Comparison of ENCODE assay signal across 2 cellular contexts in the genomic region with DNA sequence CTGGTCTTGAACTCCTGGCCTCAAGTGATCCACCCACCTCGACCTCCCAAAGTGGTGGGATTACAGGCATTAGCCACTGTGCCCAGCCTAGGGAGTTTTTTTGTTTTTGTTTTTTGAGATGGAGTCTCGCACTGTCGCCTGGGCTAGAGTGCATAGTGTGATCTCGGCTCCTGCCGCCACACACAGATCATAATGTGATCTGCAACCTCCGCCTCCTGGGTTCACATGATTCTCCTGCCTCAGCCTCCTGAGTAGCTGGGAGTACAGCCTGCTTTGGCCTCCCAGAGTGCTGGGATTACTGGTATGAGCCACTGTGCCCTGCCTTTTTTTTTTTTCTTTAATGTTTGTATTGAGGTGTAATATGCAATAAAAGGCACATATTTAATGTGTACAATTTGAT.
TF ChIP-seq lines count a peak whose summit lies in the region.

No MANE protein-coding gene starts in this region.

TF ChIP-seq in IMR-90, 13 proteins besides CTCF, POLR2A, EP300 and RAD21:
- TF ChIP-seq MAZ (IDR thresholded peaks at IDR 0.05; ENCODE audit: borderline replicate concordance, low read depth, low read length) (no peak), NFE2L2 (IDR thresholded peaks at IDR 0.05; ENCODE audit: low read depth, low read length) (no peak), RCOR1 (IDR thresholded peaks at IDR 0.05; ENCODE audit: insufficient replicate concordance, low read length) (no peak), SMC3 (IDR thresholded peaks at IDR 0.05; ENCODE audit: low read depth, low read length) (no peak), FOS (IDR thresholded peaks at IDR 0.05; ENCODE audit: low read depth, low read length) (no peak), MXI1 (IDR thresholded peaks at IDR 0.05; ENCODE audit: borderline replicate concordance, low read depth, low read length) (no peak), MAFK (IDR thresholded peaks at IDR 0.05; ENCODE audit: low read depth, low read length) (no peak), CHD1 (IDR thresholded peaks at IDR 0.05; ENCODE audit: low read depth, low read length) (no peak), BHLHE40 (IDR thresholded peaks at IDR 0.05; ENCODE audit: low read depth, low read length) (no peak)
- TF ChIP-seq, protein P1, sequence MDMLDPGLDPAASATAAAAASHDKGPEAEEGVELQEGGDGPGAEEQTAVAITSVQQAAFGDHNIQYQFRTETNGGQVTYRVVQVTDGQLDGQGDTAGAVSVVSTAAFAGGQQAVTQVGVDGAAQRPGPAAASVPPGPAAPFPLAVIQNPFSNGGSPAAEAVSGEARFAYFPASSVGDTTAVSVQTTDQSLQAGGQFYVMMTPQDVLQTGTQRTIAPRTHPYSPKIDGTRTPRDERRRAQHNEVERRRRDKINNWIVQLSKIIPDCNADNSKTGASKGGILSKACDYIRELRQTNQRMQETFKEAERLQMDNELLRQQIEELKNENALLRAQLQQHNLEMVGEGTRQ (IDR thresholded peaks at IDR 0.05; ENCODE audit: low read depth, low read length), result no peak
- TF ChIP-seq, protein P2, sequence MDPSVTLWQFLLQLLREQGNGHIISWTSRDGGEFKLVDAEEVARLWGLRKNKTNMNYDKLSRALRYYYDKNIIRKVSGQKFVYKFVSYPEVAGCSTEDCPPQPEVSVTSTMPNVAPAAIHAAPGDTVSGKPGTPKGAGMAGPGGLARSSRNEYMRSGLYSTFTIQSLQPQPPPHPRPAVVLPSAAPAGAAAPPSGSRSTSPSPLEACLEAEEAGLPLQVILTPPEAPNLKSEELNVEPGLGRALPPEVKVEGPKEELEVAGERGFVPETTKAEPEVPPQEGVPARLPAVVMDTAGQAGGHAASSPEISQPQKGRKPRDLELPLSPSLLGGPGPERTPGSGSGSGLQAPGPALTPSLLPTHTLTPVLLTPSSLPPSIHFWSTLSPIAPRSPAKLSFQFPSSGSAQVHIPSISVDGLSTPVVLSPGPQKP (IDR thresholded peaks at IDR 0.05; ENCODE audit: borderline replicate concordance, low read depth, low read length), result no peak

TF ChIP-seq in endothelial cell of umbilical vein, 7 proteins besides CTCF, POLR2A, EP300 and RAD21:
- TF ChIP-seq FOS (IDR thresholded peaks at IDR 0.05; ENCODE audit: borderline replicate concordance, insufficient read depth, low read length), result no peak
- no peak for TF ChIP-seq POLR2AphosphoS5 (IDR thresholded peaks at IDR 0.05; ENCODE audit: insufficient read depth, low read depth, low read length)
- TF ChIP-seq EZH2 (IDR thresholded peaks at IDR 0.05; ENCODE audit: borderline replicate concordance, low read depth, low read length, severe bottlenecking), result no peak
- TF ChIP-seq JUN (IDR thresholded peaks at IDR 0.05; ENCODE audit: borderline replicate concordance, insufficient read depth, insufficient read length, low read depth), result no peak
- no peak for TF ChIP-seq MYC (IDR thresholded peaks at IDR 0.05; ENCODE audit: low read depth, low read length)
- TF ChIP-seq, protein P3, sequence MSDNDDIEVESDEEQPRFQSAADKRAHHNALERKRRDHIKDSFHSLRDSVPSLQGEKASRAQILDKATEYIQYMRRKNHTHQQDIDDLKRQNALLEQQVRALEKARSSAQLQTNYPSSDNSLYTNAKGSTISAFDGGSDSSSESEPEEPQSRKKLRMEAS (IDR thresholded peaks at IDR 0.05; ENCODE audit: insufficient read depth, insufficient read length), result no peak
- no peak for TF ChIP-seq GATA2 (IDR thresholded peaks at IDR 0.05; ENCODE audit: insufficient read depth, insufficient read length, low read depth, low read length)
